In the genomic region with DNA sequence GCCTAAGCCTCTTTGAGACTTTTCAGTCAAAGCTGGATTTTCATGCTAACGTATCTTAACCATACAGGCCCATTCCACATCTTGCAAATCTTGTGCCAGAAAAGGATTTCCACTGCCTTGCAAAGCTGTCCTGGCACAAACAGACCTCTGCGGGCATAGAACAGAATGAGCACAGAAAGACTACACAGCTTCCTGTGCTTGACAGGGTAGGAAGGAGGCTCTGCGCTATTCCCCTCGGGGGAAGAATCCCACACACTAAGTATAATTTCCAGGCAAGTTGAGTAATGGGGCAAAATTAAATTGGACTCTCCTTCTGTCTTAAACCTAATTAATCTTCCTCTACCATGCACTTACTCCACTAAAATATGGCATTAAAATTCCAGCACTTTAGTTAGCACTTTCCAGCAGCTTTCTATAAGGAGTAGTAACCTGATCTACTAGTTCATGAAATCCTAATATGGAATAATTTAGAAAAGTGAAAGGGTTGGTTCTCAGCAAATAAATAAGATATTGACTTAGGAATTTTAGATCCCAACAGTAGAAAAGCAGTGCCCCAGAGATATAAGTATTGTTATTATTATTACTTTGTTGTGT, we compare ENCODE assay signal across 25 cellular contexts.
DNase-seq lines count a peak whose midpoint lies in the region; ATAC-seq and TF ChIP-seq lines count a peak whose summit lies in the region.
"Had no signal": no experiment of that assay in that cellular context is flagged by ENCODE, and none has a peak within 500 bp of the region (broad histone marks: within the 10 kb centered on the region; RNA-seq: fewer than 3 reads in every experiment).

No MANE protein-coding gene starts in this region.

- H3K4me3 ChIP-seq in A673 (ENCODE audit: low read depth, low read length, poor library complexity, severe bottlenecking) (no peak overlapping the region), HCT116 (replicated peaks in 1 of 2; ENCODE audit: low read depth in 1 of 2, low read length in 2 of 2) (no peak overlapping the region)
- H3K4me3 ChIP-seq: BLaER1 treated with 17β-estradiol and CSF1 and Interleukin-3, amounts not matched to agents 10 nM and 100 nM; K562; lower lobe of right lung; MG63; mucosa of descending colon; pancreas had no signal

- DNase-seq in A673 (ENCODE audit: low spot score) (peak; percentile 45), HCT116 (ENCODE audit: low read depth, low spot score) (no peak), foreskin keratinocyte (peak; percentile 24 to 64), mesenteric fat pad (ENCODE audit: low spot score) (no peak), H4 (ENCODE audit: low spot score) (no peak), SIG-M5 (lab: John Stamatoyannopoulos, UW) (no peak)
- no peak for DNase-seq in activated CD8-positive, alpha-beta T cell treated with anti-CD3 and anti-CD28 coated beads, Interleukin-2, amount 10 ng/mL, durations not matched to agents 7 days and 5 days
- DNase-seq: activated B cell treated with CpG ODN at 0.5 μM for 24 hours; activated CD8-positive, alpha-beta memory T cell treated with anti-CD3 and anti-CD28 coated beads, Interleukin-2, amount 50 U/mL, for 48 hours; cortex of kidney; effector memory CD8-positive, alpha-beta T cell; stimulated activated CD4-positive, alpha-beta T cell treated with anti-CD3 and anti-CD28 coated beads, Interleukin-12 subunit alpha, Interleukin-12 subunit beta, amount 100 ng/mL, for 4 hours; stimulated activated CD4-positive, alpha-beta T cell treated with anti-CD3 and anti-CD28 coated beads, Interleukin-4, amount 100 ng/mL, for 1 hour had no signal

- RAD21 ChIA-PET in HCT116 (lab: Charles Lee; ENCODE audit: low non-redundant PET in 1 of 2, low total read pairs in 2 of 2, uncharacterized antibody in 2 of 2, unreplicated experiment in 2 of 2): interaction anchor here (0.7 to 1.1 kb wide), 2 partner anchors 66 to 106 kb away, joined by 4 to 5 read pairs; no protein-coding TSS in a partner anchor

- H2AFZ ChIP-seq in HCT116 (ENCODE audit: low read depth, low read length, poor library complexity, severe bottlenecking): peak overlapping the region; percentile 98

- POLR2A ChIA-PET in A673 (lab: Charles Lee; ENCODE audit: low non-redundant PET) (no interaction called here), HCT116 (lab: Charles Lee) (interaction anchor here (1.1 kb wide), 1 partner anchor 8 kb away, joined by 3 read pairs; no protein-coding TSS in a partner anchor)
- POLR2A ChIA-PET in activated CD8-positive, alpha-beta T cell treated with anti-CD3 and anti-CD28 coated beads, Interleukin-2, amount 10 ng/mL, durations not matched to agents 7 days and 5 days (lab: Charles Lee): no interaction called here

- H3K4me3 Mint-ChIP-seq in activated CD8-positive, alpha-beta T cell treated with anti-CD3 and anti-CD28 coated beads, Interleukin-2, amount 10 ng/mL, durations not matched to agents 7 days and 5 days: no peak overlapping the region
- H3K4me3 Mint-ChIP-seq: activated B cell treated with CpG ODN at 0.5 μM for 24 hours; activated CD4-positive, alpha-beta memory T cell treated with anti-CD3 and anti-CD28 coated beads for 36 hours; activated naive CD4-positive, alpha-beta T cell treated with anti-CD3 and anti-CD28 coated beads, Interleukin-2, amount 50 U/mL, for 24 hours; effector memory CD8-positive, alpha-beta T cell; H9; natural killer cell treated with Interleukin-12 subunit alpha and Interleukin-12 subunit beta and Interleukin-15 and Interleukin-18, amount 100 ng/mL, for 72 hours had no signal

- H3K36me3 ChIP-seq in A673 (ENCODE audit: insufficient read depth, low read length, poor library complexity, severe bottlenecking): no peaks in the 10 kb centered on the region
- H3K36me3 ChIP-seq in HCT116 (ENCODE audit: control insufficient read depth in 1 of 2, insufficient read depth in 2 of 2, low read length in 2 of 2): no peaks in the 10 kb centered on the region
- H3K36me3 ChIP-seq: BLaER1 treated with 17β-estradiol and CSF1 and Interleukin-3, amounts not matched to agents 10 nM and 100 nM; lower lobe of right lung; MG63; pancreas had no signal

- no peaks in the 10 kb centered on the region for H3K27me3 Mint-ChIP-seq in activated CD8-positive, alpha-beta T cell treated with anti-CD3 and anti-CD28 coated beads, Interleukin-2, amount 10 ng/mL, durations not matched to agents 7 days and 5 days (ENCODE audit: low read depth)
- H3K27me3 Mint-ChIP-seq: activated B cell treated with CpG ODN at 0.5 μM for 24 hours; activated CD4-positive, alpha-beta memory T cell treated with anti-CD3 and anti-CD28 coated beads for 36 hours; activated naive CD4-positive, alpha-beta T cell treated with anti-CD3 and anti-CD28 coated beads, Interleukin-2, amount 50 U/mL, for 24 hours; effector memory CD8-positive, alpha-beta T cell had no signal

- TF ChIP-seq POLR2A in HCT116 (IDR thresholded peaks at IDR 0.05; ENCODE audit: borderline replicate concordance, extremely low read depth, insufficient read depth, insufficient read length): no peak

- no peaks in the 10 kb centered on the region for H3K9me2 ChIP-seq in HCT116 (ENCODE audit: insufficient read depth)

- H3K27ac ChIP-seq in A673 (ENCODE audit: low read depth, low read length, poor library complexity, severe bottlenecking) (peak overlapping the region; percentile 5), HCT116 (ENCODE audit: low read depth, low read length) (no peak overlapping the region), VCaP (peak overlapping the region; percentile 10; the same call in 1 of the 2 replicates), foreskin keratinocyte (peak overlapping the region; percentile 82)
- H3K27ac ChIP-seq: BLaER1 treated with 17β-estradiol and CSF1 and Interleukin-3, amounts not matched to agents 10 nM and 100 nM had no signal

- no peak overlapping the region for H3K27ac Mint-ChIP-seq in activated CD8-positive, alpha-beta T cell treated with anti-CD3 and anti-CD28 coated beads, Interleukin-2, amount 10 ng/mL, durations not matched to agents 7 days and 5 days
- H3K27ac Mint-ChIP-seq: activated B cell treated with CpG ODN at 0.5 μM for 24 hours; activated CD4-positive, alpha-beta memory T cell treated with anti-CD3 and anti-CD28 coated beads for 36 hours; activated naive CD4-positive, alpha-beta T cell treated with anti-CD3 and anti-CD28 coated beads, Interleukin-2, amount 50 U/mL, for 24 hours; activated T-helper 2 cell treated with anti-CD3 and anti-CD28 coated beads, Interferon-gamma antibody, Interleukin-2, Interleukin-4, amounts not matched to agents 10 μg/mL and 5 μg/mL and 100 μg/mL, durations not matched to agents 14 hours and 24 hours and 36 hours; effector memory CD8-positive, alpha-beta T cell; H9; natural killer cell treated with Interleukin-12 subunit alpha and Interleukin-12 subunit beta and Interleukin-15 and Interleukin-18, amount 100 ng/mL, for 72 hours had no signal

- no peaks in the 10 kb centered on the region for H3K36me3 Mint-ChIP-seq in activated CD8-positive, alpha-beta T cell treated with anti-CD3 and anti-CD28 coated beads, Interleukin-2, amount 10 ng/mL, durations not matched to agents 7 days and 5 days (ENCODE audit: low read depth)
- H3K36me3 Mint-ChIP-seq: activated CD4-positive, alpha-beta memory T cell treated with anti-CD3 and anti-CD28 coated beads for 36 hours; activated naive CD4-positive, alpha-beta T cell treated with anti-CD3 and anti-CD28 coated beads, Interleukin-2, amount 50 U/mL, for 24 hours; natural killer cell treated with Interleukin-12 subunit alpha and Interleukin-12 subunit beta and Interleukin-15 and Interleukin-18, amount 100 ng/mL, for 72 hours had no signal

- no peak overlapping the region for H3K4me2 ChIP-seq in HCT116 (ENCODE audit: low read length)
- H3K4me2 ChIP-seq: BLaER1 treated with 17β-estradiol and CSF1 and Interleukin-3, amounts not matched to agents 10 nM and 100 nM had no signal

- H3K9me3 ChIP-seq in A673 (ENCODE audit: low read depth, low read length, poor library complexity, severe bottlenecking): no peaks in the 10 kb centered on the region
- no peaks in the 10 kb centered on the region for H3K9me3 ChIP-seq in HCT116 (ENCODE audit: control insufficient read depth in 1 of 2, insufficient read depth in 1 of 2, low read depth in 1 of 2, low read length in 2 of 2)
- H3K9me3 ChIP-seq: BLaER1 treated with 17β-estradiol and CSF1 and Interleukin-3, amounts not matched to agents 10 nM and 100 nM; lower lobe of right lung; MG63; mucosa of descending colon; pancreas had no signal

- H3K4me1 ChIP-seq in A673 (ENCODE audit: insufficient read depth, low read length, poor library complexity, severe bottlenecking): peaks cover 10% of the 10 kb centered on the region
- H3K4me1 ChIP-seq in HCT116 (ENCODE audit: control insufficient read depth in 1 of 2, insufficient read depth in 2 of 2, low read length in 2 of 2): peaks cover 22 to 29% of the 10 kb centered on the region in 2 experiments
- H3K4me1 ChIP-seq in foreskin keratinocyte: peaks cover 44% of the 10 kb centered on the region
- H3K4me1 ChIP-seq: BLaER1 treated with 17β-estradiol and CSF1 and Interleukin-3, amounts not matched to agents 10 nM and 100 nM had no signal

- H3K9me3 Mint-ChIP-seq in activated CD8-positive, alpha-beta T cell treated with anti-CD3 and anti-CD28 coated beads, Interleukin-2, amount 10 ng/mL, durations not matched to agents 7 days and 5 days (ENCODE audit: insufficient read depth): no peaks in the 10 kb centered on the region
- H3K9me3 Mint-ChIP-seq: activated B cell treated with CpG ODN at 0.5 μM for 24 hours; activated CD4-positive, alpha-beta memory T cell treated with anti-CD3 and anti-CD28 coated beads for 36 hours; activated naive CD4-positive, alpha-beta T cell treated with anti-CD3 and anti-CD28 coated beads, Interleukin-2, amount 50 U/mL, for 24 hours; activated T-helper 2 cell treated with anti-CD3 and anti-CD28 coated beads, Interferon-gamma antibody, Interleukin-2, Interleukin-4, amounts not matched to agents 10 μg/mL and 5 μg/mL and 100 μg/mL, durations not matched to agents 14 hours and 24 hours and 36 hours; effector memory CD8-positive, alpha-beta T cell; H9; natural killer cell treated with Interleukin-12 subunit alpha and Interleukin-12 subunit beta and Interleukin-15 and Interleukin-18, amount 100 ng/mL, for 72 hours had no signal

- H4K20me1 ChIP-seq in HCT116 (ENCODE audit: insufficient read depth): no peaks in the 10 kb centered on the region
- H4K20me1 ChIP-seq: BLaER1 treated with 17β-estradiol and CSF1 and Interleukin-3, amounts not matched to agents 10 nM and 100 nM had no signal

- no peak for TF ChIP-seq RAD21 in HCT116 (IDR thresholded peaks at IDR 0.05; ENCODE audit: low read depth)

- no peak for ATAC-seq in HCT116
- no peak for ATAC-seq in foreskin keratinocyte
- ATAC-seq in activated CD8-positive, alpha-beta T cell treated with anti-CD3 and anti-CD28 coated beads, Interleukin-2, amount 10 ng/mL, durations not matched to agents 7 days and 5 days: no peak
- ATAC-seq: effector memory CD8-positive, alpha-beta T cell; K562; natural killer cell treated with Interleukin-12 subunit alpha and Interleukin-12 subunit beta and Interleukin-15 and Interleukin-18, amount 100 ng/mL, for 72 hours had no signal

- H3K27me3 ChIP-seq in A673 (replicated peaks; ENCODE audit: insufficient read depth, low read depth, low read length, poor library complexity) (no peaks in the 10 kb centered on the region), HCT116 (ENCODE audit: insufficient read depth, low read length) (no peaks in the 10 kb centered on the region), foreskin keratinocyte (no peaks in the 10 kb centered on the region)
- H3K27me3 ChIP-seq: BLaER1 treated with 17β-estradiol and CSF1 and Interleukin-3, amounts not matched to agents 10 nM and 100 nM; MG63; pancreas had no signal

- no peaks in the 10 kb centered on the region for H3K4me1 Mint-ChIP-seq in activated CD8-positive, alpha-beta T cell treated with anti-CD3 and anti-CD28 coated beads, Interleukin-2, amount 10 ng/mL, durations not matched to agents 7 days and 5 days (ENCODE audit: low read depth)
- H3K4me1 Mint-ChIP-seq: activated B cell treated with CpG ODN at 0.5 μM for 24 hours had no signal

- H3K79me2 ChIP-seq in HCT116 (ENCODE audit: insufficient read depth, low read length): no peaks in the 10 kb centered on the region

- H3K9ac ChIP-seq in HCT116 (ENCODE audit: low read length): no peak overlapping the region
- H3K9ac ChIP-seq: BLaER1 treated with 17β-estradiol and CSF1 and Interleukin-3, amounts not matched to agents 10 nM and 100 nM had no signal

- no TSS peak for BruUV-seq in A673 (replicated peaks; lab: Mats Ljungman, UMichigan)
- no TSS peak for BruUV-seq in HCT116 (replicated peaks; lab: Mats Ljungman, UMichigan)

- intact Hi-C loops in A673 (cut with micrococcal nuclease; ENCODE audit: unreplicated experiment) (loop anchor here (5.0 to 10.0 kb wide), 3 partner anchors 66 to 534 kb away; partner anchors contain the start of gene JAG1), HCT116 (cut with micrococcal nuclease) (loop anchor here (1.0 to 10.0 kb wide), 5 partner anchors 61 to 653 kb away; no protein-coding TSS in a partner anchor)

- CTCF ChIA-PET in A673 (lab: Charles Lee) (interaction anchor here (0.5 to 0.8 kb wide), 3 partner anchors 38 to 666 kb away, joined by 3 to 6 read pairs (median 3); no protein-coding TSS in a partner anchor), HCT116 (lab: Charles Lee) (interaction anchor here (0.7 to 2.5 kb wide), 15 partner anchors 8 to 653 kb away, joined by 3 to 16 read pairs (median 7); partner anchors contain the start of gene JAG1)
- CTCF ChIA-PET in activated CD8-positive, alpha-beta T cell treated with anti-CD3 and anti-CD28 coated beads, Interleukin-2, amount 10 ng/mL, durations not matched to agents 7 days and 5 days (lab: Charles Lee): no interaction called here

- no peak for TF ChIP-seq CTCF in A673 (conservative IDR thresholded peaks at IDR 0.05; ENCODE audit: low read depth, low read length)
- TF ChIP-seq CTCF in HCT116 (IDR thresholded peaks at IDR 0.05 in 2 of 3, conservative IDR thresholded peaks at IDR 0.05 in 1 of 3; ENCODE audit: borderline replicate concordance in 1 of 3, insufficient read depth in 1 of 3, low read depth in 2 of 3, low read length in 2 of 3): no peak
- no peak for TF ChIP-seq CTCF in VCaP (conservative IDR thresholded peaks at IDR 0.05)
- TF ChIP-seq CTCF in foreskin keratinocyte (conservative IDR thresholded peaks at IDR 0.05): no peak

Comparison
In these comparisons a context has a peak if more than half of its experiments do, and no peak if none do; other contexts are left out.
1. DNase-seq: peak in A673 (single experiment) and foreskin keratinocyte (2 of 2); none in HCT116 (single experiment), mesenteric fat pad (single experiment), H4 (single experiment), SIG-M5 (single experiment) and activated CD8-positive, alpha-beta T cell treated with anti-CD3 and anti-CD28 coated beads, Interleukin-2, amount 10 ng/mL, durations not matched to agents 7 days and 5 days (single experiment).